12 cellular contexts compared by ENCODE assay signal in genomic region chrX:154570361-154570760, GRCh38. TPM values are rescaled to one million over a fixed set of nuclear protein-coding genes. Genes with fewer than 3 reads are reported as not detected.
DNase-seq lines count a peak whose midpoint lies in the region; ATAC-seq, FAIRE-seq and TF ChIP-seq lines count a peak whose summit lies in the region.
"Not testable (repeated sequence)": the region's sequence is repeated elsewhere in the genome, so short reads cannot be mapped to it uniquely, and the experiment has no call there.
"Had no signal": no experiment of that assay in that cellular context is flagged by ENCODE, and none has a peak within 500 bp of the region (broad histone marks: within the 10 kb centered on the region; RNA-seq: fewer than 3 reads in every experiment).

No MANE protein-coding gene starts in this region.

- not testable (repeated sequence) for TF ChIP-seq EP300 in K562 (IDR thresholded peaks at IDR 0.05; ENCODE audit: low read length)

- H3K4me2 ChIP-seq in GM23338; K562 (ENCODE audit: insufficient read depth, low read length); endothelial cell of umbilical vein (ENCODE audit: insufficient read depth, low read length): not testable (repeated sequence)

- WGBS in K562 (ENCODE audit: insufficient coverage, low coverage, missing lambda C conversion rate): no CpG with 5 or more reads among the region's 11 CpGs

- H3K27ac Mint-ChIP-seq in GM23338: not testable (repeated sequence)

- H3K9ac ChIP-seq in K562 (ENCODE audit: insufficient read depth in 1 of 2, low read depth in 2 of 2, low read length in 2 of 2); endothelial cell of umbilical vein (replicated peaks; ENCODE audit: extremely low read depth, insufficient read depth, low read length): not testable (repeated sequence)

- ATAC-seq in GM23338: peak; percentile 74
- ATAC-seq in SK-N-SH treated with all-trans-retinoic acid at 6 μM for 48 hours: peak; percentile 63
- ATAC-seq in K562: peak; percentile 58; the same call in 1 of the 3 replicates

- in situ Hi-C loops in K562 (cut with MboI): not testable (repeated sequence)

- TF ChIP-seq RAD21 in K562 (CRISPR knock-in tag; conservative IDR thresholded peaks at IDR 0.05 in 1 of 2, IDR thresholded peaks at IDR 0.05 in 1 of 2): not testable (repeated sequence)

- H3K36me3 Mint-ChIP-seq in GM23338 (ENCODE audit: low read depth): not testable (repeated sequence)

- H3K9me2 ChIP-seq in GM23338 (ENCODE audit: insufficient read depth): not testable (repeated sequence)

- H3K4me3 Mint-ChIP-seq in GM23338: not testable (repeated sequence)

- intact Hi-C loops in K562 (cut with micrococcal nuclease); endothelial cell of umbilical vein (cut with micrococcal nuclease): not testable (repeated sequence)

- CTCF ChIA-PET in K562 (lab: Yijun Ruan, JAX; ENCODE audit: low intra/inter-chr PET ratio); endothelial cell of umbilical vein (lab: Charles Lee): not testable (repeated sequence)

- not testable (repeated sequence) for H2AFZ ChIP-seq in GM23338; K562 (ENCODE audit: low read depth, low read length); endothelial cell of umbilical vein (ENCODE audit: low read depth, low read length)

- not testable (repeated sequence) for H3K79me2 ChIP-seq in GM23338 (replicated peaks; ENCODE audit: insufficient read depth); K562 (ENCODE audit: control insufficient read depth, insufficient read depth, low read length); endothelial cell of umbilical vein (ENCODE audit: control insufficient read depth, insufficient read depth, low read length)

- not testable (repeated sequence) for TF ChIP-seq CTCF in GM23338 (conservative IDR thresholded peaks at IDR 0.05; ENCODE audit: low read depth in 2 of 2); K562 (IDR thresholded peaks at IDR 0.05 in 2 of 3, conservative IDR thresholded peaks at IDR 0.05 in 1 of 3; ENCODE audit: insufficient read depth in 2 of 3, low read depth in 1 of 3, low read length in 3 of 3); endothelial cell of umbilical vein (IDR thresholded peaks at IDR 0.05; ENCODE audit: extremely low read depth in 1 of 2, insufficient read depth in 1 of 2, low read depth in 1 of 2, low read length in 2 of 2)

- not testable (repeated sequence) for H3F3A ChIP-seq in GM23338 (replicated peaks; ENCODE audit: low read depth)

- H3K9me3 Mint-ChIP-seq in GM23338: not testable (repeated sequence)

- H3K4me3 ChIP-seq in GM23338; K562; endothelial cell of umbilical vein (replicated peaks in 1 of 3; ENCODE audit: insufficient read depth in 1 of 3, low read depth in 1 of 3, low read length in 3 of 3): not testable (repeated sequence)

- not testable (repeated sequence) for BruUV-seq in K562 (replicated peaks; lab: Mats Ljungman, UMichigan); endothelial cell of umbilical vein (replicated peaks; lab: Mats Ljungman, UMichigan)

- not testable (repeated sequence) for DNase-seq in GM23338 (ENCODE audit: low spot score); K562 (ENCODE audit: extremely low read depth in 1 of 4, low spot score in 3 of 4); endothelial cell of umbilical vein (ENCODE audit: low read depth, low spot score)

- H4K20me1 ChIP-seq in GM23338 (replicated peaks; ENCODE audit: insufficient read depth); K562 (replicated peaks; ENCODE audit: control insufficient read depth, insufficient read depth, low read length); endothelial cell of umbilical vein (replicated peaks; ENCODE audit: control insufficient read depth, extremely low read depth, insufficient read depth, low read length): not testable (repeated sequence)

- POLR2A ChIA-PET in K562 (lab: Yijun Ruan, JAX); endothelial cell of umbilical vein (lab: Charles Lee): not testable (repeated sequence)

- peak; percentile 19 for FAIRE-seq in G401.6 (lab: Jason Lieb, UNC)
- not testable (repeated sequence) for FAIRE-seq in K562 (lab: Jason Lieb, UNC)
- peak; percentile 87 for FAIRE-seq in endothelial cell of umbilical vein (lab: Jason Lieb, UNC)

- H3K4me1 Mint-ChIP-seq in GM23338: not testable (repeated sequence)

- H3K27ac ChIP-seq in GM23338 (ENCODE audit: low read depth); K562 (ENCODE audit: extremely low read depth, low read depth, low read length); endothelial cell of umbilical vein (ENCODE audit: insufficient read depth, low read depth, low read length): not testable (repeated sequence)

- H3K27me3 Mint-ChIP-seq in GM23338 (ENCODE audit: insufficient read depth, low read depth, poor library complexity): not testable (repeated sequence)

- not testable (repeated sequence) for TF ChIP-seq POLR2A in K562 (conservative IDR thresholded peaks at IDR 0.05); endothelial cell of umbilical vein (IDR thresholded peaks at IDR 0.05; ENCODE audit: low read depth, low read length)

- H3K27me3 ChIP-seq in GM23338 (ENCODE audit: insufficient read depth); K562 (ENCODE audit: control insufficient read depth in 2 of 2, insufficient read depth in 2 of 2, low read length in 2 of 2); endothelial cell of umbilical vein (ENCODE audit: control insufficient read depth in 2 of 2, insufficient read depth in 2 of 2, low read length in 2 of 2): not testable (repeated sequence)

- H3K4me1 ChIP-seq in GM23338 (ENCODE audit: insufficient read depth); K562 (replicated peaks in 1 of 2; ENCODE audit: control insufficient read depth in 2 of 2, insufficient read depth in 2 of 2, low read length in 2 of 2); endothelial cell of umbilical vein (ENCODE audit: control insufficient read depth, extremely low read depth, insufficient read depth, low read length): not testable (repeated sequence)

- not testable (repeated sequence) for H3K36me3 ChIP-seq in GM23338 (ENCODE audit: insufficient read depth); K562 (ENCODE audit: control insufficient read depth, insufficient read depth, low read length); endothelial cell of umbilical vein (ENCODE audit: control insufficient read depth in 2 of 2, extremely low read depth in 1 of 2, insufficient read depth in 2 of 2, low read length in 2 of 2)

- not testable (repeated sequence) for H3K9me1 ChIP-seq in K562 (ENCODE audit: control insufficient read depth, insufficient read depth, low read length); endothelial cell of umbilical vein (replicated peaks; ENCODE audit: control insufficient read depth, extremely low read depth, insufficient read depth, low read length)

- H3K9me3 ChIP-seq in K562 (replicated peaks; ENCODE audit: control insufficient read depth, insufficient read depth, low read depth, low read length); endothelial cell of umbilical vein (replicated peaks; ENCODE audit: control insufficient read depth, insufficient read depth, low read length): not testable (repeated sequence)

- dilution Hi-C loops in endothelial cell of umbilical vein (cut with MboI; ENCODE audit: extremely low pct_ligation_motif_present, low sequenced_read_pairs): not testable (repeated sequence)

RNA-seq across cellular contexts. Expression of gene CTAG1A, which starts 14.6 kb away (rescaled TPM):
- total RNA-seq in GM23338 (2014; rRNA removed; shearing (Covaris generic)): not detected in 2 replicates
- polyA plus RNA-seq in GM23338 (2016; fragmentation: Nextera tagmentation; extraction: Ambion mirVana): not detected in 2 replicates
- total RNA-seq in K562 (2011; cell fraction: chromatin; rRNA removed; ENCODE audit: low replicate concordance): not detected in 2 replicates
- not detected in 2 replicates for total RNA-seq in K562 (2011; cell fraction: nucleolus; rRNA removed)
- not detected in 2 replicates for total RNA-seq in K562 (2011; cell fraction: nucleoplasm; rRNA removed)
- 0.32 TPM in 1 of 2 replicates, not detected in the other for total RNA-seq in K562 (2014; rRNA removed)
- total RNA-seq in K562 (2014; rRNA removed; fragmentation: Illumina TruSeq; extraction: Trizol): not detected in 2 replicates
- not detected in 2 replicates for total RNA-seq in K562 (2015; rRNA removed; fragmentation: Illumina TruSeq; extraction: Trizol)
- not detected in 2 replicates for total RNA-seq in K562 (2021)
- polyA plus RNA-seq in K562 (2011; rRNA removed): 0.12 TPM in 1 of 2 replicates, not detected in the other
- polyA plus RNA-seq in K562 (2011; cell fraction: cytosol; rRNA removed): not detected in 2 replicates
- polyA plus RNA-seq in K562 (2011; cell fraction: nucleus; rRNA removed): not detected in 2 replicates
- not detected in 2 replicates for polyA plus RNA-seq in K562 (2012)
- not detected in 2 replicates for polyA plus RNA-seq in K562 (2014; fragmentation: Illumina TruSeq; extraction: Trizol)
- polyA plus RNA-seq in K562 (2014; fragmentation: Nextera tagmentation; extraction: Ambion mirVana): not detected
- polyA plus RNA-seq in K562 (2014; rRNA removed): not detected in 2 replicates
- not detected in 2 replicates for polyA minus RNA-seq in K562 (2011; rRNA and poly(A)+ RNA removed)
- not detected in 2 replicates for polyA minus RNA-seq in K562 (2011; cell fraction: cytosol; rRNA and poly(A)+ RNA removed)
- not detected in 2 replicates for polyA minus RNA-seq in K562 (2011; cell fraction: nucleus; rRNA and poly(A)+ RNA removed)
- total RNA-seq in endothelial cell of umbilical vein: not detected in 2 replicates
- not detected in 2 replicates for polyA plus RNA-seq in endothelial cell of umbilical vein
- polyA plus RNA-seq in endothelial cell of umbilical vein (2011; cell fraction: cytosol; rRNA removed): not detected in 2 replicates
- not detected in 2 replicates for polyA plus RNA-seq in endothelial cell of umbilical vein (2011; cell fraction: nucleus; rRNA removed)
- polyA plus RNA-seq in endothelial cell of umbilical vein (2012): not detected in 2 replicates
- not detected in 2 replicates for polyA minus RNA-seq in endothelial cell of umbilical vein
- not detected for polyA minus RNA-seq in endothelial cell of umbilical vein (2011; cell fraction: cytosol; rRNA and poly(A)+ RNA removed)
- not detected in 2 replicates for polyA minus RNA-seq in endothelial cell of umbilical vein (2011; cell fraction: nucleus; rRNA and poly(A)+ RNA removed)
- total RNA-seq: A673; Calu3; CD4-positive, alpha-beta memory T cell; Daoy; G401; H7 had no signal
- polyA plus RNA-seq: BJ; CD4-positive, alpha-beta memory T cell had no signal

RNA-seq across cellular contexts. Expression of gene IKBKG, which starts 22.9 kb away (rescaled TPM):
- 13.5 and 14.9 TPM in 2 replicates for total RNA-seq in GM23338 (2014; rRNA removed; shearing (Covaris generic))
- 11.5 and 12.6 TPM in 2 replicates for polyA plus RNA-seq in GM23338 (2016; fragmentation: Nextera tagmentation; extraction: Ambion mirVana)
- 24.9 and 66.1 TPM in 2 replicates for total RNA-seq in K562 (2011; cell fraction: chromatin; rRNA removed; ENCODE audit: low replicate concordance)
- 52.9 and 57.4 TPM in 2 replicates for total RNA-seq in K562 (2011; cell fraction: nucleolus; rRNA removed)
- total RNA-seq in K562 (2011; cell fraction: nucleoplasm; rRNA removed): 30.5 and 36.4 TPM in 2 replicates
- total RNA-seq in K562 (2014; rRNA removed): 28.2 and 45.3 TPM in 2 replicates
- 6.8 and 10.6 TPM in 2 replicates for total RNA-seq in K562 (2014; rRNA removed; fragmentation: Illumina TruSeq; extraction: Trizol)
- 21.9 and 22.2 TPM in 2 replicates for total RNA-seq in K562 (2015; rRNA removed; fragmentation: Illumina TruSeq; extraction: Trizol)
- 46.2 and 51.8 TPM in 2 replicates for total RNA-seq in K562 (2021)
- polyA plus RNA-seq in K562 (2011; rRNA removed): 23.4 and 29.9 TPM in 2 replicates
- polyA plus RNA-seq in K562 (2011; cell fraction: cytosol; rRNA removed): 34.4 and 69.6 TPM in 2 replicates
- 90.6 and 112 TPM in 2 replicates for polyA plus RNA-seq in K562 (2011; cell fraction: nucleus; rRNA removed)
- 32.7 and 39.8 TPM in 2 replicates for polyA plus RNA-seq in K562 (2012)
- polyA plus RNA-seq in K562 (2014; fragmentation: Illumina TruSeq; extraction: Trizol): 18.6 and 29.3 TPM in 2 replicates
- polyA plus RNA-seq in K562 (2014; fragmentation: Nextera tagmentation; extraction: Ambion mirVana): under 1 TPM; 0.68 to 0.99 TPM
- polyA plus RNA-seq in K562 (2014; rRNA removed): 52.9 and 60.0 TPM in 2 replicates
- 4.2 and 5.7 TPM in 2 replicates for polyA minus RNA-seq in K562 (2011; rRNA and poly(A)+ RNA removed)
- polyA minus RNA-seq in K562 (2011; cell fraction: cytosol; rRNA and poly(A)+ RNA removed): 16.6 and 19.2 TPM in 2 replicates
- polyA minus RNA-seq in K562 (2011; cell fraction: nucleus; rRNA and poly(A)+ RNA removed): 19.4 and 22.9 TPM in 2 replicates
- total RNA-seq in endothelial cell of umbilical vein: 40.3 and 41.2 TPM in 2 replicates
- polyA plus RNA-seq in endothelial cell of umbilical vein: 47.8 and 52.1 TPM in 2 replicates
- 28.2 and 36.2 TPM in 2 replicates for polyA plus RNA-seq in endothelial cell of umbilical vein (2011; cell fraction: cytosol; rRNA removed)
- polyA plus RNA-seq in endothelial cell of umbilical vein (2011; cell fraction: nucleus; rRNA removed): 58.8 and 59.8 TPM in 2 replicates
- polyA plus RNA-seq in endothelial cell of umbilical vein (2012): 26.9 and 34.0 TPM in 2 replicates
- polyA minus RNA-seq in endothelial cell of umbilical vein: 11.1 and 13.7 TPM in 2 replicates
- 16.7 TPM for polyA minus RNA-seq in endothelial cell of umbilical vein (2011; cell fraction: cytosol; rRNA and poly(A)+ RNA removed)
- 11.3 and 17.5 TPM in 2 replicates for polyA minus RNA-seq in endothelial cell of umbilical vein (2011; cell fraction: nucleus; rRNA and poly(A)+ RNA removed)

RNA-seq across cellular contexts. Expression of gene G6PD, which starts 23.7 kb away (rescaled TPM):
- 66.2 and 66.7 TPM in 2 replicates for total RNA-seq in GM23338 (2014; rRNA removed; shearing (Covaris generic))
- polyA plus RNA-seq in GM23338 (2016; fragmentation: Nextera tagmentation; extraction: Ambion mirVana) (14.3 and 14.4 TPM in 2 replicates), K562 (2011; rRNA removed) (44.6 and 133 TPM in 2 replicates), K562 (2014; fragmentation: Illumina TruSeq; extraction: Trizol) (222 and 260 TPM in 2 replicates), K562 (2014; fragmentation: Nextera tagmentation; extraction: Ambion mirVana) (10 to 100 TPM in 1 of 2 experiments, 1 to 10 TPM in 1; 2.9 to 18.3 TPM), K562 (2014; rRNA removed) (86.3 and 104 TPM in 2 replicates), endothelial cell of umbilical vein (155 and 173 TPM in 2 replicates)
- 99.3 and 369 TPM in 2 replicates for total RNA-seq in K562 (2011; cell fraction: chromatin; rRNA removed; ENCODE audit: low replicate concordance)
- total RNA-seq in K562 (2011; cell fraction: nucleolus; rRNA removed): 201 and 212 TPM in 2 replicates
- total RNA-seq in K562 (2011; cell fraction: nucleoplasm; rRNA removed): 122 and 126 TPM in 2 replicates
- total RNA-seq in K562 (2014; rRNA removed) (80.2 and 104 TPM in 2 replicates), K562 (2014; rRNA removed; fragmentation: Illumina TruSeq; extraction: Trizol) (28.7 and 44.7 TPM in 2 replicates), K562 (2015; rRNA removed; fragmentation: Illumina TruSeq; extraction: Trizol) (66.4 and 73.6 TPM in 2 replicates), K562 (2021) (205 and 212 TPM in 2 replicates), endothelial cell of umbilical vein (159 and 161 TPM in 2 replicates)
- polyA plus RNA-seq in K562 (2011; cell fraction: cytosol; rRNA removed): 69.2 and 84.8 TPM in 2 replicates
- 266 and 292 TPM in 2 replicates for polyA plus RNA-seq in K562 (2011; cell fraction: nucleus; rRNA removed)
- polyA plus RNA-seq in K562 (2012): 217 and 238 TPM in 2 replicates
- polyA minus RNA-seq in K562 (2011; rRNA and poly(A)+ RNA removed): 39.7 and 47.5 TPM in 2 replicates
- 94.5 and 147 TPM in 2 replicates for polyA minus RNA-seq in K562 (2011; cell fraction: cytosol; rRNA and poly(A)+ RNA removed)
- 96.3 and 128 TPM in 2 replicates for polyA minus RNA-seq in K562 (2011; cell fraction: nucleus; rRNA and poly(A)+ RNA removed)
- 69.7 and 82.0 TPM in 2 replicates for polyA plus RNA-seq in endothelial cell of umbilical vein (2011; cell fraction: cytosol; rRNA removed)
- polyA plus RNA-seq in endothelial cell of umbilical vein (2011; cell fraction: nucleus; rRNA removed): 152 and 189 TPM in 2 replicates
- polyA plus RNA-seq in endothelial cell of umbilical vein (2012): 174 and 198 TPM in 2 replicates
- polyA minus RNA-seq in endothelial cell of umbilical vein: 89.1 and 109 TPM in 2 replicates
- 87.3 TPM for polyA minus RNA-seq in endothelial cell of umbilical vein (2011; cell fraction: cytosol; rRNA and poly(A)+ RNA removed)
- polyA minus RNA-seq in endothelial cell of umbilical vein (2011; cell fraction: nucleus; rRNA and poly(A)+ RNA removed): 43.4 and 72.5 TPM in 2 replicates

RNA-seq across cellular contexts. Expression of gene CTAG1B, which starts 48.7 kb away (rescaled TPM):
- total RNA-seq in GM23338 (2014; rRNA removed; shearing (Covaris generic)): not detected in 2 replicates
- polyA plus RNA-seq in GM23338 (2016; fragmentation: Nextera tagmentation; extraction: Ambion mirVana) (not detected in 2 replicates), K562 (2011; rRNA removed) (not detected in 2 replicates), K562 (2014; fragmentation: Illumina TruSeq; extraction: Trizol) (not detected in 2 replicates), K562 (2014; fragmentation: Nextera tagmentation; extraction: Ambion mirVana) (not detected), K562 (2014; rRNA removed) (not detected in 2 replicates), endothelial cell of umbilical vein (not detected in 2 replicates)
- not detected in 2 replicates for total RNA-seq in K562 (2011; cell fraction: chromatin; rRNA removed; ENCODE audit: low replicate concordance)
- not detected in 2 replicates for total RNA-seq in K562 (2011; cell fraction: nucleolus; rRNA removed)
- total RNA-seq in K562 (2011; cell fraction: nucleoplasm; rRNA removed): not detected in 2 replicates
- total RNA-seq in K562 (2014; rRNA removed) (not detected in 2 replicates), K562 (2014; rRNA removed; fragmentation: Illumina TruSeq; extraction: Trizol) (not detected in 2 replicates), K562 (2015; rRNA removed; fragmentation: Illumina TruSeq; extraction: Trizol) (not detected in 2 replicates), K562 (2021) (not detected in 2 replicates), endothelial cell of umbilical vein (not detected in 2 replicates)
- not detected in 2 replicates for polyA plus RNA-seq in K562 (2011; cell fraction: cytosol; rRNA removed)
- polyA plus RNA-seq in K562 (2011; cell fraction: nucleus; rRNA removed): not detected in 2 replicates
- not detected in 2 replicates for polyA plus RNA-seq in K562 (2012)
- not detected in 2 replicates for polyA minus RNA-seq in K562 (2011; rRNA and poly(A)+ RNA removed)
- polyA minus RNA-seq in K562 (2011; cell fraction: cytosol; rRNA and poly(A)+ RNA removed): not detected in 2 replicates
- not detected in 2 replicates for polyA minus RNA-seq in K562 (2011; cell fraction: nucleus; rRNA and poly(A)+ RNA removed)
- polyA plus RNA-seq in endothelial cell of umbilical vein (2011; cell fraction: cytosol; rRNA removed): not detected in 2 replicates
- not detected in 2 replicates for polyA plus RNA-seq in endothelial cell of umbilical vein (2011; cell fraction: nucleus; rRNA removed)
- polyA plus RNA-seq in endothelial cell of umbilical vein (2012): not detected in 2 replicates
- not detected in 2 replicates for polyA minus RNA-seq in endothelial cell of umbilical vein
- not detected for polyA minus RNA-seq in endothelial cell of umbilical vein (2011; cell fraction: cytosol; rRNA and poly(A)+ RNA removed)
- not detected in 2 replicates for polyA minus RNA-seq in endothelial cell of umbilical vein (2011; cell fraction: nucleus; rRNA and poly(A)+ RNA removed)
- total RNA-seq: A673; Calu3; CD4-positive, alpha-beta memory T cell; Daoy; G401; H7 had no signal
- polyA plus RNA-seq: BJ; CD4-positive, alpha-beta memory T cell had no signal

RNA-seq across cellular contexts. Expression of gene FAM3A, which starts 54.3 kb away (rescaled TPM):
- total RNA-seq in GM23338 (2014; rRNA removed; shearing (Covaris generic)): 14.0 and 16.5 TPM in 2 replicates
- polyA plus RNA-seq in GM23338 (2016; fragmentation: Nextera tagmentation; extraction: Ambion mirVana): 11.8 and 12.0 TPM in 2 replicates
- 62.3 and 136 TPM in 2 replicates for total RNA-seq in K562 (2011; cell fraction: chromatin; rRNA removed; ENCODE audit: low replicate concordance)
- total RNA-seq in K562 (2011; cell fraction: nucleolus; rRNA removed): 135 and 139 TPM in 2 replicates
- total RNA-seq in K562 (2011; cell fraction: nucleoplasm; rRNA removed): 84.9 and 88.7 TPM in 2 replicates
- total RNA-seq in K562 (2014; rRNA removed): 53.3 and 67.6 TPM in 2 replicates
- total RNA-seq in K562 (2014; rRNA removed; fragmentation: Illumina TruSeq; extraction: Trizol): 6.6 and 10.0 TPM in 2 replicates
- total RNA-seq in K562 (2015; rRNA removed; fragmentation: Illumina TruSeq; extraction: Trizol): 27.0 and 32.3 TPM in 2 replicates
- total RNA-seq in K562 (2021): 68.9 and 70.6 TPM in 2 replicates
- polyA plus RNA-seq in K562 (2011; rRNA removed): 29.2 and 44.1 TPM in 2 replicates
- polyA plus RNA-seq in K562 (2011; cell fraction: cytosol; rRNA removed): 45.6 and 88.5 TPM in 2 replicates
- polyA plus RNA-seq in K562 (2011; cell fraction: nucleus; rRNA removed): 159 and 221 TPM in 2 replicates
- polyA plus RNA-seq in K562 (2012): 47.8 and 77.3 TPM in 2 replicates
- 24.2 and 44.9 TPM in 2 replicates for polyA plus RNA-seq in K562 (2014; fragmentation: Illumina TruSeq; extraction: Trizol)
- polyA plus RNA-seq in K562 (2014; fragmentation: Nextera tagmentation; extraction: Ambion mirVana): 1 to 10 TPM in 1 of 2 experiments, under 1 TPM in 1; 0.75 to 1.8 TPM
- 62.9 and 66.7 TPM in 2 replicates for polyA plus RNA-seq in K562 (2014; rRNA removed)
- 7.6 and 13.4 TPM in 2 replicates for polyA minus RNA-seq in K562 (2011; rRNA and poly(A)+ RNA removed)
- polyA minus RNA-seq in K562 (2011; cell fraction: cytosol; rRNA and poly(A)+ RNA removed): 25.1 and 30.7 TPM in 2 replicates
- polyA minus RNA-seq in K562 (2011; cell fraction: nucleus; rRNA and poly(A)+ RNA removed): 25.2 and 34.2 TPM in 2 replicates
- 25.6 and 42.9 TPM in 2 replicates for total RNA-seq in endothelial cell of umbilical vein
- polyA plus RNA-seq in endothelial cell of umbilical vein: 32.0 and 37.3 TPM in 2 replicates
- polyA plus RNA-seq in endothelial cell of umbilical vein (2011; cell fraction: cytosol; rRNA removed): 18.9 and 26.6 TPM in 2 replicates
- 45.1 and 46.1 TPM in 2 replicates for polyA plus RNA-seq in endothelial cell of umbilical vein (2011; cell fraction: nucleus; rRNA removed)
- polyA plus RNA-seq in endothelial cell of umbilical vein (2012): 18.3 and 28.8 TPM in 2 replicates
- 12.5 and 16.9 TPM in 2 replicates for polyA minus RNA-seq in endothelial cell of umbilical vein
- polyA minus RNA-seq in endothelial cell of umbilical vein (2011; cell fraction: cytosol; rRNA and poly(A)+ RNA removed): 26.1 TPM
- polyA minus RNA-seq in endothelial cell of umbilical vein (2011; cell fraction: nucleus; rRNA and poly(A)+ RNA removed): 5.6 and 9.8 TPM in 2 replicates
